8 cellular contexts compared by ENCODE assay signal in genomic region chr10:97713828-97714400, GRCh38. TPM values are rescaled to one million over a fixed set of nuclear protein-coding genes. Genes with fewer than 3 reads are reported as not detected.
DNase-seq lines count a peak whose midpoint lies in the region; ATAC-seq and TF ChIP-seq lines count a peak whose summit lies in the region.

No MANE protein-coding gene starts in this region.

- peaks cover 2% of the 10 kb centered on the region for H3K36me3 Mint-ChIP-seq in CD8-positive, alpha-beta T cell
- no peaks in the 10 kb centered on the region for H3K36me3 Mint-ChIP-seq in activated naive CD8-positive, alpha-beta T cell

- WGBS in urinary bladder: under 1% methylated on average over 69 of the region's 69 CpGs

- H3K4me3 ChIP-seq in CD8-positive, alpha-beta T cell (ENCODE audit: low read depth, low read length): peak overlapping the region; percentile 57
- peak overlapping the region; percentile 66 for H3K4me3 ChIP-seq in urinary bladder (ENCODE audit: low read depth, low read length)

- ATAC-seq in CD8-positive, alpha-beta T cell: peak; percentile 83
- peak; percentile 62 for ATAC-seq in HG03469 (IDR thresholded peaks at IDR 0.05; ENCODE audit: unreplicated experiment)
- ATAC-seq in omental fat pad (ENCODE audit: low FRiP score): peak; percentile 41

- H3K27me3 ChIP-seq in CD8-positive, alpha-beta T cell (ENCODE audit: insufficient read depth, low read length): no peaks in the 10 kb centered on the region

- DNase-seq in CD8-positive, alpha-beta T cell: peak in 6 of 7 experiments; percentile 19 to 68 (median 50)
- peak; percentile 83 for DNase-seq in GM19240 (ENCODE audit: insufficient read length, low spot score)
- DNase-seq in RPMI7951 (ENCODE audit: low read depth): peak; percentile 71
- DNase-seq in glomerular visceral epithelial cell (ENCODE audit: extremely low spot score): peak; percentile 64
- no peak for DNase-seq in omental fat pad (ENCODE audit: low spot score)

- no peaks in the 10 kb centered on the region for H3K9me3 Mint-ChIP-seq in CD8-positive, alpha-beta T cell
- H3K9me3 Mint-ChIP-seq in activated naive CD8-positive, alpha-beta T cell (ENCODE audit: low read depth): no peaks in the 10 kb centered on the region

- H3K4me1 Mint-ChIP-seq in CD8-positive, alpha-beta T cell (ENCODE audit: low read depth): peaks cover 15% of the 10 kb centered on the region
- H3K4me1 Mint-ChIP-seq in activated naive CD8-positive, alpha-beta T cell (ENCODE audit: low read depth): peaks cover 11% of the 10 kb centered on the region

- H3K9me3 ChIP-seq in CD8-positive, alpha-beta T cell (ENCODE audit: low read length): no peaks in the 10 kb centered on the region

- no peaks in the 10 kb centered on the region for H3K36me3 ChIP-seq in CD8-positive, alpha-beta T cell (ENCODE audit: insufficient read depth, low read length)
- H3K36me3 ChIP-seq in urinary bladder (ENCODE audit: insufficient read depth): no peaks in the 10 kb centered on the region

- no peak overlapping the region for H3K27ac ChIP-seq in CD8-positive, alpha-beta T cell (ENCODE audit: low read depth, low read length)
- H3K27ac ChIP-seq in urinary bladder (ENCODE audit: low read depth): peak overlapping the region; percentile 92

- peak overlapping the region; percentile 99 for H3K4me3 Mint-ChIP-seq in CD8-positive, alpha-beta T cell
- H3K4me3 Mint-ChIP-seq in activated naive CD8-positive, alpha-beta T cell: peak overlapping the region; percentile 97

- CTCF ChIA-PET in CD8-positive, alpha-beta T cell (lab: Charles Lee): interaction anchor here (0.9 to 12.1 kb wide), 7 partner anchors 9 to 67 kb away, joined by 3 to 224 read pairs (median 4); partner anchors contain the start of genes AVPI1 and ZFYVE27

- H3K27me3 Mint-ChIP-seq in CD8-positive, alpha-beta T cell (ENCODE audit: low read depth): peaks cover 18% of the 10 kb centered on the region
- peaks cover 7% of the 10 kb centered on the region for H3K27me3 Mint-ChIP-seq in activated naive CD8-positive, alpha-beta T cell

- H3K27ac Mint-ChIP-seq in CD8-positive, alpha-beta T cell: peak overlapping the region; percentile 82
- H3K27ac Mint-ChIP-seq in activated naive CD8-positive, alpha-beta T cell: peak overlapping the region; percentile 97

- TF ChIP-seq CTCF in CD8-positive, alpha-beta T cell (IDR thresholded peaks at IDR 0.05): no peak
- TF ChIP-seq CTCF in omental fat pad (IDR thresholded peaks at IDR 0.05): no peak

- peaks cover 9% of the 10 kb centered on the region for H3K4me1 ChIP-seq in CD8-positive, alpha-beta T cell (ENCODE audit: insufficient read depth, low read length)
- no peaks in the 10 kb centered on the region for H3K4me1 ChIP-seq in urinary bladder (ENCODE audit: insufficient read depth)

- intact Hi-C loops in CD8-positive, alpha-beta T cell (cut with DNase I, micrococcal nuclease): loop anchor here in 1 of 2 experiments (2.0 kb wide), 1 partner anchor 21 kb away; no protein-coding TSS in a partner anchor

- POLR2A ChIA-PET in CD8-positive, alpha-beta T cell (lab: Charles Lee): interaction anchor here (0.9 to 2.0 kb wide), 4 partner anchors 12 to 23 kb away, joined by 4 to 7 read pairs (median 6); partner anchors contain the start of gene ZFYVE27

RNA-seq across cellular contexts. Expression of gene MARVELD1, which starts 0.4 kb away (rescaled TPM):
- total RNA-seq in CD8-positive, alpha-beta T cell: under 1 TPM; 0.30 to 0.39 TPM
- total RNA-seq in RPMI7951 (2014; rRNA removed; shearing (Covaris generic)): 29.0 and 41.7 TPM in 2 replicates
- total RNA-seq in omental fat pad (10 to 100 TPM; 16.7 to 23.0 (median 21.3) TPM), urinary bladder (34.0 TPM)
- 66.6 TPM for polyA plus RNA-seq in urinary bladder

RNA-seq across cellular contexts. Expression of gene ZFYVE27, which starts 23.0 kb away (rescaled TPM):
- 10 to 100 TPM; 63.1 to 72.9 TPM for total RNA-seq in CD8-positive, alpha-beta T cell
- total RNA-seq in RPMI7951 (2014; rRNA removed; shearing (Covaris generic)): 7.0 and 10.3 TPM in 2 replicates
- total RNA-seq in omental fat pad (10 to 100 TPM; 17.9 to 27.1 (median 20.7) TPM), urinary bladder (13.5 TPM)
- polyA plus RNA-seq in urinary bladder: 17.0 TPM

RNA-seq across cellular contexts. Expression of gene AVPI1, which starts 26.9 kb away (rescaled TPM):
- 10 to 100 TPM; 13.7 TPM for total RNA-seq in CD8-positive, alpha-beta T cell
- total RNA-seq in RPMI7951 (2014; rRNA removed; shearing (Covaris generic)): 7.6 and 13.2 TPM in 2 replicates
- total RNA-seq in omental fat pad (100 to 1,000 TPM in 2 of 4 donors, 10 to 100 TPM in 2; 17.7 to 195 (median 69.0) TPM), urinary bladder (7.5 TPM)
- polyA plus RNA-seq in urinary bladder: 21.2 TPM

RNA-seq across cellular contexts. Expression of gene SFRP5, which starts 57.9 kb away (rescaled TPM):
- total RNA-seq in CD8-positive, alpha-beta T cell: 1 to 10 TPM; 3.6 to 4.3 TPM
- total RNA-seq in RPMI7951 (2014; rRNA removed; shearing (Covaris generic)): not detected in 2 replicates
- total RNA-seq in omental fat pad (1 to 10 TPM in 1 of 4 donors, under 1 TPM in 2, not detected in 1; 0.56 to 4.1 (median 0.60) TPM), urinary bladder (1.1 TPM)
- polyA plus RNA-seq in urinary bladder: 4.8 TPM

Comparison
In these comparisons a context has a peak if more than half of its experiments do, and no peak if none do; other contexts are left out.
1. RNA of gene MARVELD1, which starts 0.4 kb away (total RNA-seq): 34.0 TPM in urinary bladder (single experiment), 29.0 to 41.7 TPM in RPMI7951 and 16.7 to 23.0 TPM in omental fat pad; 0.30 to 0.39 TPM in CD8-positive, alpha-beta T cell; every median in the first group is over 10 times any median in the second.
2. Peak in every context shown above with its lines, with median percentiles within 50 percentile points of each other: ATAC-seq.